ENCODE assay signal across 2 cellular contexts in genomic region chr22:37423283-37423682, GRCh38.
TF ChIP-seq lines count a peak whose summit lies in the region.

No MANE protein-coding gene starts in this region.

TF ChIP-seq in HepG2, 621 proteins besides CTCF, POLR2A, EP300 and RAD21:
- TF ChIP-seq KDM3A (CRISPR knock-in tag; IDR thresholded peaks at IDR 0.05; ENCODE audit: low read depth): no peak
- peak; percentile 91 for TF ChIP-seq ZNF768 (CRISPR knock-in tag; IDR thresholded peaks at IDR 0.05)

TF ChIP-seq in K562, 482 proteins besides CTCF, POLR2A, EP300 and RAD21:
- TF ChIP-seq RBM25 (IDR thresholded peaks at IDR 0.05; ENCODE audit: low read depth, low read length, severe bottlenecking) (peak; percentile 42), ZBTB34 (CRISPR knock-in tag; IDR thresholded peaks at IDR 0.05) (no peak), ZC3H4 (CRISPR knock-in tag; IDR thresholded peaks at IDR 0.05; ENCODE audit: borderline replicate concordance) (no peak), HIVEP1 (CRISPR knock-in tag; IDR thresholded peaks at IDR 0.05) (no peak), ZFP36 (IDR thresholded peaks at IDR 0.05; ENCODE audit: low read depth, low read length, partially characterized antibody) (peak; percentile 55)
